In the genomic region with DNA sequence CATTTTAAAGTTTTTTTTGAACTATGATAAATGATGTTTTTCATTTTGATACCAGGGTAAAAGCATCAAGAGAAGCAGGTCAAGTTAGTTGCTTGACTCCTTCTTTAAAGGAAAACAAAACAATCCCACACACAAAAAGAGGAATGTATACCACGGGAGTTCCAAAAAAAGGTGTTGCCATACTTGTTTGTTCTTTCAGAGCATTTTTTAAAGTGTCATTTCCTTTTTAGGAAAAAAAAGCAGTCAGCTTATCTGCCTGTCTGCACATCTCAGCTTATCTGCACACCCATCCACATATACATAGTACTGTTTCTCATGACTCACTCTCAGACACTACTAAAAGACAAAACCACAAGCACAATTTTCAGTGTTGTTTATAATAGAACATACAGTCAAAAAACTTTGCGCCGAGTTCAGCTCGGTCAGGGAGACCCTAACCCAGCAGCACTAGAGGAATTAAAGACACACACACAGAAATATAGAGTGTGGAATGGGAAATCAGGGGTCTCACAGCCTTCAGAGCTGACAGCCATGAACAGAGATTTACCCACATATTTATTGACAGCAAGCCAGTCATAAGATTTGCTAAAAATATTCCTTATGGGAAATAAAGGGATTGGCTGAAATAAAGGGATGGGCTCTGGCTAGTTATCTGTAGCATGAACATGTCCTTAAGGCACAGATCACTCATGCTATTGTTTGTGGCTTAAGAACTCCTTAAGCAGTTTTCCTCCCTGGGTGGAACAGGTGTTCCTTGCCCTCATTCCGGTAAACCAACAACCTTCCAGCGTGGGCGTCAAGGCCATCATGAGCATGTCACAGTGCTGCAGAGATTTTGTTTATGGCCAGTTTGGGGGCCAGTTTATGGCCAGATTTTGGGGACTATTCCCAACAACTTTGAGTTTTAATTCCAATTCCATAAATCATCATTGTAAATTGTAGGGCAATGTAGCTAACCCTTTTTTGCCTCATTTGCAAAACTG, we compare ENCODE assay signal across 10 cellular contexts. TPM values are rescaled to one million over a fixed set of nuclear protein-coding genes. Genes with fewer than 3 reads are reported as not detected.
DNase-seq lines count a peak whose midpoint lies in the region; ATAC-seq and TF ChIP-seq lines count a peak whose summit lies in the region.
"Had no signal": no experiment of that assay in that cellular context is flagged by ENCODE, and none has a peak within 500 bp of the region (broad histone marks: within the 10 kb centered on the region; RNA-seq: fewer than 3 reads in every experiment).

No MANE protein-coding gene starts in this region.

- H3F3A ChIP-seq in smooth muscle cell (ENCODE audit: low read depth), result peaks cover 10% of the 10 kb centered on the region

- H3K4me3 Mint-ChIP-seq in activated CD4-positive, alpha-beta memory T cell treated with anti-CD3 and anti-CD28 coated beads, Interleukin-2, amount 10 ng/mL, durations not matched to agents 7 days and 5 days, result peak overlapping the region; percentile 56

- CTCF ChIA-PET in activated CD4-positive, alpha-beta memory T cell treated with anti-CD3 and anti-CD28 coated beads, Interleukin-2, amount 10 ng/mL, durations not matched to agents 7 days and 5 days (lab: Charles Lee), result interaction anchor here (0.8 to 2.2 kb wide), 3 partner anchors 13 to 178 kb away, joined by 3 to 11 read pairs (median 8); no protein-coding TSS in a partner anchor

- peaks cover 29% of the 10 kb centered on the region for H3K4me1 Mint-ChIP-seq in activated CD4-positive, alpha-beta memory T cell treated with anti-CD3 and anti-CD28 coated beads, Interleukin-2, amount 10 ng/mL, durations not matched to agents 7 days and 5 days

- peaks cover 15% of the 10 kb centered on the region for H3K36me3 Mint-ChIP-seq in activated CD4-positive, alpha-beta memory T cell treated with anti-CD3 and anti-CD28 coated beads, Interleukin-2, amount 10 ng/mL, durations not matched to agents 7 days and 5 days (ENCODE audit: low read depth)

- H3K27ac ChIP-seq in smooth muscle cell (ENCODE audit: low read depth), result peak overlapping the region; percentile 74
- no peak overlapping the region for H3K27ac ChIP-seq in aorta (ENCODE audit: low read depth in 1 of 2, low read length in 2 of 2)
- H3K27ac ChIP-seq: A549 had no signal

- no peaks in the 10 kb centered on the region for H3K27me3 ChIP-seq in smooth muscle cell (ENCODE audit: low read depth)
- no peaks in the 10 kb centered on the region for H3K27me3 ChIP-seq in aorta (ENCODE audit: control insufficient read depth in 1 of 2, insufficient read depth in 2 of 2, low read length in 1 of 2)

- POLR2A ChIA-PET in activated CD4-positive, alpha-beta memory T cell treated with anti-CD3 and anti-CD28 coated beads, Interleukin-2, amount 10 ng/mL, durations not matched to agents 7 days and 5 days (lab: Charles Lee), result interaction anchor here (1.0 to 2.3 kb wide), 10 partner anchors 10 to 1104 kb away, joined by 3 to 34 read pairs (median 4); a partner anchor contains a TSS

- in situ Hi-C loops in GM13976 (cut with MboI; ENCODE audit: low sequenced_read_pairs, unreplicated experiment), result no loop called here

- TF ChIP-seq CTCF in smooth muscle cell (IDR thresholded peaks at IDR 0.05; ENCODE audit: borderline replicate concordance, insufficient read depth, poor library complexity, severe bottlenecking) (no peak), GM13976 (IDR thresholded peaks at IDR 0.05; ENCODE audit: borderline replicate concordance, control extremely low read depth, extremely low read depth, insufficient read depth, missing control alignments) (no peak)

- peaks cover 11% of the 10 kb centered on the region for H3K4me1 ChIP-seq in smooth muscle cell (ENCODE audit: low read depth)
- H3K4me1 ChIP-seq in aorta (ENCODE audit: control insufficient read depth in 1 of 2, insufficient read depth in 2 of 2, low read length in 2 of 2), result no peaks in the 10 kb centered on the region
- H3K4me1 ChIP-seq: A549 had no signal

- H3K27me3 Mint-ChIP-seq in activated CD4-positive, alpha-beta memory T cell treated with anti-CD3 and anti-CD28 coated beads, Interleukin-2, amount 10 ng/mL, durations not matched to agents 7 days and 5 days, result no peaks in the 10 kb centered on the region

- peak overlapping the region; percentile 73 for H3K4me2 ChIP-seq in smooth muscle cell
- H3K4me2 ChIP-seq: A549 had no signal

- intact Hi-C loops in aorta (cut with DNase I), result no loop called here

- H4K20me1 ChIP-seq in smooth muscle cell (ENCODE audit: low read depth), result no peaks in the 10 kb centered on the region

- H3K79me2 ChIP-seq in smooth muscle cell (ENCODE audit: low read depth), result no peaks in the 10 kb centered on the region

- H3K9ac ChIP-seq in smooth muscle cell (ENCODE audit: low read depth), result no peak overlapping the region

- WGBS in smooth muscle cell (ENCODE audit: low lambda C conversion rate), result 44% methylated on average over 7 of the region's 7 CpGs
- 47 to 48% methylated on average over 7 of the region's 7 CpGs for WGBS in aorta, 2 donors

- H3K9me3 ChIP-seq in smooth muscle cell (replicated peaks; ENCODE audit: low read depth) (no peaks in the 10 kb centered on the region), aorta (ENCODE audit: control insufficient read depth, low read length) (no peaks in the 10 kb centered on the region)
- H3K9me3 ChIP-seq: A549 had no signal

- H2AFZ ChIP-seq in smooth muscle cell (ENCODE audit: low read depth), result no peak overlapping the region

- H3K9me3 Mint-ChIP-seq in activated CD4-positive, alpha-beta memory T cell treated with anti-CD3 and anti-CD28 coated beads, Interleukin-2, amount 10 ng/mL, durations not matched to agents 7 days and 5 days, result peaks cover 3% of the 10 kb centered on the region

- DNase-seq in activated CD4-positive, alpha-beta T cell treated with anti-CD3 and anti-CD28 coated beads for 48 hours, result peak; percentile 31
- no peak for DNase-seq in activated CD4-positive, alpha-beta T cell treated with anti-CD3 and anti-CD28 coated beads, Interleukin-2, amount 50 U/mL, for 4 hours
- DNase-seq in activated CD4-positive, alpha-beta memory T cell treated with anti-CD3 and anti-CD28 coated beads, Interleukin-2, amount 10 ng/mL, durations not matched to agents 7 days and 5 days, result peak; percentile 33
- DNase-seq in smooth muscle cell (lab: John Stamatoyannopoulos, UW; ENCODE audit: unreplicated experiment), result no peak
- no peak for DNase-seq in DMS153 treated with DMSO at 0.1 percent for 48 hours (lab: John Stamatoyannopoulos, UW; ENCODE audit: unreplicated experiment)
- DNase-seq in GM13976 (ENCODE audit: low spot score), result no peak
- DNase-seq in aorta, result no peak
- DNase-seq: activated CD4-positive, CD25-positive, alpha-beta regulatory T cell had no signal

- no peaks in the 10 kb centered on the region for H3K36me3 ChIP-seq in smooth muscle cell (ENCODE audit: low read depth)
- H3K36me3 ChIP-seq in aorta (ENCODE audit: control insufficient read depth in 1 of 2, insufficient read depth in 2 of 2, low read length in 1 of 2), result no peaks in the 10 kb centered on the region

- peak; percentile 96 for ATAC-seq in HG03159 (IDR thresholded peaks at IDR 0.05; ENCODE audit: unreplicated experiment)
- ATAC-seq in aorta (ENCODE audit: low FRiP score), result no peak
- ATAC-seq: A549 had no signal

- H3K27ac Mint-ChIP-seq in activated CD4-positive, alpha-beta memory T cell treated with anti-CD3 and anti-CD28 coated beads, Interleukin-2, amount 10 ng/mL, durations not matched to agents 7 days and 5 days, result peak overlapping the region; percentile 89

- H3K4me3 ChIP-seq in smooth muscle cell, result no peak overlapping the region
- H3K4me3 ChIP-seq in aorta (ENCODE audit: low read length in 2 of 2), result no peak overlapping the region
- H3K4me3 ChIP-seq: A549 had no signal

RNA-seq across cellular contexts. Expression of a gene that starts 11.4 kb away (rescaled TPM):
- not detected for total RNA-seq in activated CD4-positive, alpha-beta memory T cell treated with anti-CD3 and anti-CD28 coated beads, Interleukin-2, amount 10 ng/mL, durations not matched to agents 7 days and 5 days
- total RNA-seq in smooth muscle cell (0.09 TPM in 1 of 2 replicates, not detected in the other), aorta (10 to 100 TPM; 11.3 to 20.3 TPM)
- polyA plus RNA-seq in smooth muscle cell (0.39 TPM in 1 of 2 replicates, not detected in the other), aorta (1 to 10 TPM; 1.8 to 9.1 TPM)
- polyA plus RNA-seq: A549 had no signal

RNA-seq across cellular contexts. Expression of a gene that starts 38.7 kb away (rescaled TPM):
- total RNA-seq in activated CD4-positive, alpha-beta memory T cell treated with anti-CD3 and anti-CD28 coated beads, Interleukin-2, amount 10 ng/mL, durations not matched to agents 7 days and 5 days, result not detected
- total RNA-seq in smooth muscle cell (not detected in 2 replicates), aorta (not detected)
- polyA plus RNA-seq in smooth muscle cell (not detected in 2 replicates), aorta (not detected)
- polyA plus RNA-seq: A549 had no signal

RNA-seq across cellular contexts. Expression of a gene that starts 47.8 kb away (rescaled TPM):
- not detected for total RNA-seq in activated CD4-positive, alpha-beta memory T cell treated with anti-CD3 and anti-CD28 coated beads, Interleukin-2, amount 10 ng/mL, durations not matched to agents 7 days and 5 days
- not detected in 2 replicates for total RNA-seq in smooth muscle cell
- polyA plus RNA-seq in smooth muscle cell, result not detected in 2 replicates
- total RNA-seq in aorta, result not detected
- polyA plus RNA-seq in aorta, result not detected
- polyA plus RNA-seq: A549 had no signal

Comparison
In these comparisons a context has a peak if more than half of its experiments do, and no peak if none do; other contexts are left out.
1. DNase-seq: peak in activated CD4-positive, alpha-beta T cell treated with anti-CD3 and anti-CD28 coated beads for 48 hours (single experiment) and activated CD4-positive, alpha-beta memory T cell treated with anti-CD3 and anti-CD28 coated beads, Interleukin-2, amount 10 ng/mL, durations not matched to agents 7 days and 5 days (single experiment); none in activated CD4-positive, alpha-beta T cell treated with anti-CD3 and anti-CD28 coated beads, Interleukin-2, amount 50 U/mL, for 4 hours (0 of 2), smooth muscle cell (single experiment), DMS153 treated with DMSO at 0.1 percent for 48 hours (single experiment), GM13976 (single experiment) and aorta (0 of 2).
2. RNA of a gene that starts 11.4 kb away (total RNA-seq): 11.3 to 20.3 TPM in aorta; 0.09 TPM in smooth muscle cell and not detected in activated CD4-positive, alpha-beta memory T cell treated with anti-CD3 and anti-CD28 coated beads, Interleukin-2, amount 10 ng/mL, durations not matched to agents 7 days and 5 days; every median in the first group is over 10 times any median in the second.